Comparison of ENCODE assay signal across 1 cellular context in genomic region chr12:130677957-130678558, GRCh38.
TF ChIP-seq lines count a peak whose summit lies in the region.

No MANE protein-coding gene starts in this region.

TF ChIP-seq in HepG2, 621 proteins besides CTCF, POLR2A, EP300 and RAD21:
- no peak for TF ChIP-seq TEAD3 (CRISPR knock-in tag; optimal IDR thresholded peaks at IDR 0.05; ENCODE audit: borderline replicate concordance)
- no peak for TF ChIP-seq ZNF691 (CRISPR knock-in tag; IDR thresholded peaks at IDR 0.05; ENCODE audit: borderline replicate concordance, low read depth)
- no peak for TF ChIP-seq ZNF251 (CRISPR knock-in tag; IDR thresholded peaks at IDR 0.05)
- TF ChIP-seq ZFX (CRISPR knock-in tag; IDR thresholded peaks at IDR 0.05; ENCODE audit: low read depth) = no peak
- no peak for TF ChIP-seq HNRNPUL1 (IDR thresholded peaks at IDR 0.05; ENCODE audit: low read depth, low read length)
- no peak for TF ChIP-seq ATF2 (CRISPR knock-in tag; IDR thresholded peaks at IDR 0.05)
- TF ChIP-seq JDP2 (CRISPR knock-in tag; IDR thresholded peaks at IDR 0.05; ENCODE audit: borderline replicate concordance) = no peak
- no peak for TF ChIP-seq ELF1 (CRISPR knock-in tag; IDR thresholded peaks at IDR 0.05)
- TF ChIP-seq, protein P1, sequence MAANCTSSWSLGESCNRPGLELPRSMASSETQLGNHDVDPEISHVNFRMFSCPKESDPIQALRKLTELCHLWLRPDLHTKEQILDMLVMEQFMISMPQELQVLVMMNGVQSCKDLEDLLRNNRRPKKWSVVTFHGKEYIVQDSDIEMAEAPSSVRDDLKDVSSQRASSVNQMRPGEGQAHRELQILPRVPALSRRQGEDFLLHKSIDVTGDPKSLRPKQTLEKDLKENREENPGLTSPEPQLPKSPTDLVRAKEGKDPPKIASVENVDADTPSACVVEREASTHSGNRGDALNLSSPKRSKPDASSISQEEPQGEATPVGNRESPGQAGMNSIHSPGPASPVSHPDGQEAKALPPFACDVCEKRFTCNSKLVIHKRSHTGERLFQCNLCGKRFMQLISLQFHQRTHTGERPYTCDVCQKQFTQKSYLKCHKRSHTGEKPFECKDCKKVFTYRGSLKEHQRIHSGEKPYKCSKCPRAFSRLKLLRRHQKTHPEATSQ (CRISPR knock-in tag; IDR thresholded peaks at IDR 0.05; ENCODE audit: borderline replicate concordance) = no peak
- TF ChIP-seq ZMYM3 (CRISPR knock-in tag; IDR thresholded peaks at IDR 0.05) = no peak
- TF ChIP-seq, protein P2, sequence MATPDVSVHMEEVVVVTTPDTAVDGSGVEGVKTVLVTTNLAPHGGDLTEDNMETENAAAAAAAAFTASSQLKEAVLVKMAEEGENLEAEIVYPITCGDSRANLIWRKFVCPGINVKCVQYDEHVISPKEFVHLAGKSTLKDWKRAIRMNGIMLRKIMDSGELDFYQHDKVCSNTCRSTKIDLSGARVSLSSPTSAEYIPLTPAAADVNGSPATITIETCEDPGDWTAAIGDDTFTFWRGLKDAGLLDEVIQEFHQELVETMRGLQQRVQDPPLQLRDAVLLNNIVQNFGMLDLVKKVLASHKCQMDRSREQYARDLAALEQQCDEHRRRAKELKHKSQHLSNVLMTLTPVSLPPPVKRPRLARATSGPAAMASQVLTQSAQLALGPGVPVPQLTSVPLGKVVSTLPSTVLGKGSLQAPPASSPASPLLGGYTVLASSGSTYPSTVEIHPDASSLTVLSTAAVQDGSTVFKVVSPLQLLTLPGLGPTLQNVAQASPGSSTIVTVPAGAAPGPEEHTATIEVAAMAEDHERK (CRISPR knock-in tag; IDR thresholded peaks at IDR 0.05; ENCODE audit: low read depth) = no peak
